In genomic region chr3:58998476-58999117, GRCh38 we compare ENCODE assay signal across 10 cellular contexts. TPM values are rescaled to one million over a fixed set of nuclear protein-coding genes. Genes with fewer than 3 reads are reported as not detected.
A peak's percentile ranks its signal among the peaks of the same experiment; 100 is the strongest.
DNase-seq lines count a peak whose midpoint lies in the region; ATAC-seq and TF ChIP-seq lines count a peak whose summit lies in the region.
"Had no signal": no experiment of that assay in that cellular context is flagged by ENCODE, and none has a peak within 500 bp of the region (broad histone marks: within the 10 kb centered on the region; RNA-seq: fewer than 3 reads in every experiment).

No MANE protein-coding gene starts in this region.

- peaks cover 5% of the 10 kb centered on the region for H3K27me3 Mint-ChIP-seq in activated T-cell treated with anti-CD3 and anti-CD28 coated beads, Interleukin-2, amount 50 U/mL, for 4 hours (ENCODE audit: low read depth)
- H3K27me3 Mint-ChIP-seq in CD8-positive, alpha-beta T cell (ENCODE audit: low read depth): peaks cover 5% of the 10 kb centered on the region

- H3K4me3 Mint-ChIP-seq in activated T-cell treated with anti-CD3 and anti-CD28 coated beads, Interleukin-2, amount 50 U/mL, for 4 hours: no peak overlapping the region
- no peak overlapping the region for H3K4me3 Mint-ChIP-seq in CD8-positive, alpha-beta T cell
- H3K4me3 Mint-ChIP-seq: activated naive CD8-positive, alpha-beta T cell treated with anti-CD3 and anti-CD28 coated beads, Interleukin-2, amount 10 ng/mL, durations not matched to agents 7 days and 5 days; CD4-positive, CD25-positive, alpha-beta regulatory T cell had no signal

- H3K4me1 ChIP-seq in CD8-positive, alpha-beta T cell (ENCODE audit: insufficient read depth, low read length): no peaks in the 10 kb centered on the region

- no peak for TF ChIP-seq CTCF in CD8-positive, alpha-beta T cell (IDR thresholded peaks at IDR 0.05)

- H3K9me3 ChIP-seq in CD8-positive, alpha-beta T cell (ENCODE audit: low read length): no peaks in the 10 kb centered on the region

- H3K4me1 Mint-ChIP-seq in activated T-cell treated with anti-CD3 and anti-CD28 coated beads, Interleukin-2, amount 50 U/mL, for 4 hours (ENCODE audit: low read depth): no peaks in the 10 kb centered on the region
- H3K4me1 Mint-ChIP-seq in CD8-positive, alpha-beta T cell (ENCODE audit: low read depth): peaks cover 4% of the 10 kb centered on the region

- H3K27me3 ChIP-seq in CD8-positive, alpha-beta T cell (ENCODE audit: insufficient read depth, low read length): no peaks in the 10 kb centered on the region

- no peak overlapping the region for H3K27ac Mint-ChIP-seq in CD8-positive, alpha-beta T cell
- H3K27ac Mint-ChIP-seq: activated naive CD8-positive, alpha-beta T cell treated with anti-CD3 and anti-CD28 coated beads, Interleukin-2, amount 10 ng/mL, durations not matched to agents 7 days and 5 days had no signal

- no peak for DNase-seq in activated T-cell treated with anti-CD3 and anti-CD28 coated beads, Interleukin-2, amount 50 U/mL, for 4 hours
- no peak for DNase-seq in activated T-cell treated with anti-CD3 and anti-CD28 coated beads, Interleukin-2, amount 50 U/mL, for 1 hour
- DNase-seq in NCI-H82 treated with DMSO at 0.1 percent for 48 hours (lab: John Stamatoyannopoulos, UW; ENCODE audit: unreplicated experiment) (peak; percentile 54), erythroblast (lab: John Stamatoyannopoulos, UW) (peak; percentile 93 to 95), NCI-H187 (lab: John Stamatoyannopoulos, UW) (no peak)
- DNase-seq in stimulated activated CD4-positive, alpha-beta T cell treated with anti-CD3 and anti-CD28 coated beads, Interleukin-2, amount 100 ng/mL, for 48 hours: peak; percentile 0 to 4
- no peak for DNase-seq in CD8-positive, alpha-beta T cell
- DNase-seq: activated naive CD8-positive, alpha-beta T cell treated with anti-CD3 and anti-CD28 coated beads, Interleukin-2, amount 10 ng/mL, durations not matched to agents 7 days and 5 days had no signal

- intact Hi-C loops in CD8-positive, alpha-beta T cell (cut with DNase I, micrococcal nuclease): no loop called here

- no peaks in the 10 kb centered on the region for H3K36me3 ChIP-seq in CD8-positive, alpha-beta T cell (ENCODE audit: insufficient read depth, low read length)

- POLR2A ChIA-PET in CD8-positive, alpha-beta T cell (lab: Charles Lee): no interaction called here

- CTCF ChIA-PET in CD8-positive, alpha-beta T cell (lab: Charles Lee): interaction anchor here (1.1 kb wide), 2 partner anchors 21 to 54 kb away, joined by 3 to 4 read pairs; no protein-coding TSS in a partner anchor

- H3K36me3 Mint-ChIP-seq in activated T-cell treated with anti-CD3 and anti-CD28 coated beads, Interleukin-2, amount 50 U/mL, for 4 hours (ENCODE audit: insufficient read depth): no peaks in the 10 kb centered on the region
- H3K36me3 Mint-ChIP-seq in CD8-positive, alpha-beta T cell: no peaks in the 10 kb centered on the region
- H3K36me3 Mint-ChIP-seq: activated naive CD8-positive, alpha-beta T cell treated with anti-CD3 and anti-CD28 coated beads, Interleukin-2, amount 10 ng/mL, durations not matched to agents 7 days and 5 days; CD4-positive, CD25-positive, alpha-beta regulatory T cell had no signal

- no peak overlapping the region for H3K4me3 ChIP-seq in CD8-positive, alpha-beta T cell (ENCODE audit: low read depth, low read length)

- peak; percentile 89 to 95 for ATAC-seq in activated T-cell treated with anti-CD3 and anti-CD28 coated beads, Interleukin-2, amount 50 U/mL, for 4 hours
- no peak for ATAC-seq in CD8-positive, alpha-beta T cell
- no peak for ATAC-seq in HG03045 (IDR thresholded peaks at IDR 0.05; ENCODE audit: unreplicated experiment)

- TF ChIP-seq POLR2A in erythroblast (IDR thresholded peaks at IDR 0.05; ENCODE audit: low read length): peak; percentile 72

- no peak overlapping the region for H3K27ac ChIP-seq in CD8-positive, alpha-beta T cell (ENCODE audit: low read depth, low read length)

- no peaks in the 10 kb centered on the region for H3K9me3 Mint-ChIP-seq in activated T-cell treated with anti-CD3 and anti-CD28 coated beads, Interleukin-2, amount 50 U/mL, for 4 hours
- no peaks in the 10 kb centered on the region for H3K9me3 Mint-ChIP-seq in CD8-positive, alpha-beta T cell

RNA-seq across cellular contexts. Expression of gene CFAP20DC, which starts 51.2 kb away (rescaled TPM):
- under 1 TPM; 0.16 to 0.38 (median 0.20) TPM for total RNA-seq in activated T-cell treated with anti-CD3 and anti-CD28 coated beads, Interleukin-2, amount 50 U/mL, for 4 hours
- total RNA-seq in CD8-positive, alpha-beta T cell: under 1 TPM in 1 of 2 experiments, not detected in 1; 0.25 TPM

Comparison
In these comparisons a context has a peak if more than half of its experiments do, and no peak if none do; other contexts are left out.
1. ATAC-seq: peak in activated T-cell treated with anti-CD3 and anti-CD28 coated beads, Interleukin-2, amount 50 U/mL, for 4 hours (2 of 2); none in CD8-positive, alpha-beta T cell (single experiment) and HG03045 (single experiment).
2. DNase-seq: peak in NCI-H82 treated with DMSO at 0.1 percent for 48 hours (single experiment), erythroblast (2 of 2) and stimulated activated CD4-positive, alpha-beta T cell treated with anti-CD3 and anti-CD28 coated beads, Interleukin-2, amount 100 ng/mL, for 48 hours (2 of 2); none in activated T-cell treated with anti-CD3 and anti-CD28 coated beads, Interleukin-2, amount 50 U/mL, for 4 hours (single experiment), activated T-cell treated with anti-CD3 and anti-CD28 coated beads, Interleukin-2, amount 50 U/mL, for 1 hour (single experiment), NCI-H187 (0 of 2) and CD8-positive, alpha-beta T cell (0 of 7).